In the genomic region with DNA sequence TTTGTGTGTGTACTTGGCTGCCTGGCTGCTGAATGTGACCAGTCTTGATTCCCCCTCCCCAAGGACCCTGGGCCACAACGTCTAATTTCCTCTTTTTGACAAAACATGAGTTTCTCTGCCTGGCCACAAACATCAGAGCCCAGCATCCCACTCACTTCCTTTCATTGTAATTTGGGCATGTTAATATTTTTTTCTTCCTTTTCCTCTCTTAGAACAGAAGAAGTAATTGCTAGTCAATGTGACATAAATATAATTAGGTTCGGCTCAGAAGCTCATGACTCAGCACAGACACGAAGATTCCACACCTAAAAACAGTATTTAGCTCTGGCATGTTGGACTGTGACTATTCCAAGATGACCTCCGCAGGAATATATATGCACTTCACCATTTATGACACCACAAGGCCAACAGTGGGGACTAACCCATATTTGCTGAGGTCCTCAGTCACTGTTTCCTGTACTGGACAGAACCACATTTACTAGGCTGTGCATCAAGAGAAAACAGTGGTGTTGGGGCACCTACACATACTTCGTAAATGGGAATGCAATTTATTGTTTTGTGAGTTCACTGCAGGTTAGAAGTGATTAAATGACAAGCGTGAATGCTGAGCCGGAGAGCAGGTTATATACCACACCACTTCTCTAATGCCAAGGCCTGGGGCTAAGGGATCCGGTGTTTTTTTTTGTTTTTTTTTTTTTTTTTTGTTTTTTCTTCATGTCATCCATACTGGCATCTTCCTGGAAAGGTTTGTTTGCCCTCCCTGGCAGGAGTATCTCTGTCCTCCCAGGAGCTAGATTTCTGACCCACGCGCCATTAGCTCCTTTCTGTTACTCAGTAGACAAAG, we compare ENCODE assay signal across 8 cellular contexts. TPM values are rescaled to one million over a fixed set of nuclear protein-coding genes. Genes with fewer than 3 reads are reported as not detected.
DNase-seq lines count a peak whose midpoint lies in the region; ATAC-seq lines count a peak whose summit lies in the region.

No MANE protein-coding gene starts in this region.

- no peaks in the 10 kb centered on the region for H3K9me3 ChIP-seq in mucosa of rectum (ENCODE audit: control insufficient read depth in 2 of 2, low read length in 2 of 2)

- H3K27ac ChIP-seq in angular gyrus (ENCODE audit: low read depth, low read length) (peak overlapping the region; percentile 7), mucosa of rectum (ENCODE audit: low read depth in 2 of 2, low read length in 2 of 2) (peak overlapping the region; percentile 49 to 85)

- in situ Hi-C loops in KBM-7 (cut with MboI; ENCODE audit: low pct_unique_long_range_greater_than_20kb, low sequenced_read_pairs) = loop anchor here (10.0 kb wide), 1 partner anchor 106 kb away; no protein-coding TSS in a partner anchor

- no peaks in the 10 kb centered on the region for H3K27me3 ChIP-seq in mucosa of rectum (ENCODE audit: control insufficient read depth in 2 of 2, insufficient read depth in 2 of 2, low read length in 2 of 2)

- no peak for ATAC-seq in GM19452 (IDR thresholded peaks at IDR 0.05; ENCODE audit: unreplicated experiment)

- H3K4me3 ChIP-seq in mucosa of rectum (ENCODE audit: low read length in 2 of 2) = no peak overlapping the region

- DNase-seq in A172 (ENCODE audit: low spot score) = peak; percentile 28
- DNase-seq in KBM-7 = peak; percentile 98
- DNase-seq in NCI-H2029 (lab: John Stamatoyannopoulos, UW) = no peak
- DNase-seq in DMS 273 (lab: John Stamatoyannopoulos, UW; ENCODE audit: unreplicated experiment) = no peak
- DNase-seq in NCI-H128 (lab: John Stamatoyannopoulos, UW; ENCODE audit: unreplicated experiment) = no peak

- H3K9ac ChIP-seq in mucosa of rectum (ENCODE audit: low read depth in 1 of 2, low read length in 2 of 2) = peak overlapping the region; percentile 1 to 9

- H3K36me3 ChIP-seq in mucosa of rectum (ENCODE audit: control insufficient read depth in 2 of 2, insufficient read depth in 2 of 2, low read length in 2 of 2) = no peaks in the 10 kb centered on the region

- peaks cover 23 to 44% of the 10 kb centered on the region in 2 donors for H3K4me1 ChIP-seq in mucosa of rectum (ENCODE audit: control insufficient read depth in 2 of 2, insufficient read depth in 2 of 2, low read length in 2 of 2)

RNA-seq across cellular contexts. Expression of a gene that starts 4.2 kb away (rescaled TPM):
- 1.6 and 2.6 TPM in 2 replicates for total RNA-seq in A172 (2014; rRNA removed; shearing (Covaris generic))

RNA-seq across cellular contexts. Expression of a gene that starts 55.1 kb away (rescaled TPM):
- 2.3 and 4.3 TPM in 2 replicates for total RNA-seq in A172 (2014; rRNA removed; shearing (Covaris generic))

Comparison
In these comparisons a context has a peak if more than half of its experiments do, and no peak if none do; other contexts are left out.
1. DNase-seq: peak in A172 (single experiment) and KBM-7 (single experiment); none in NCI-H2029 (single experiment), DMS 273 (single experiment) and NCI-H128 (single experiment).